Comparison of ENCODE assay signal across 8 cellular contexts in the genomic region with DNA sequence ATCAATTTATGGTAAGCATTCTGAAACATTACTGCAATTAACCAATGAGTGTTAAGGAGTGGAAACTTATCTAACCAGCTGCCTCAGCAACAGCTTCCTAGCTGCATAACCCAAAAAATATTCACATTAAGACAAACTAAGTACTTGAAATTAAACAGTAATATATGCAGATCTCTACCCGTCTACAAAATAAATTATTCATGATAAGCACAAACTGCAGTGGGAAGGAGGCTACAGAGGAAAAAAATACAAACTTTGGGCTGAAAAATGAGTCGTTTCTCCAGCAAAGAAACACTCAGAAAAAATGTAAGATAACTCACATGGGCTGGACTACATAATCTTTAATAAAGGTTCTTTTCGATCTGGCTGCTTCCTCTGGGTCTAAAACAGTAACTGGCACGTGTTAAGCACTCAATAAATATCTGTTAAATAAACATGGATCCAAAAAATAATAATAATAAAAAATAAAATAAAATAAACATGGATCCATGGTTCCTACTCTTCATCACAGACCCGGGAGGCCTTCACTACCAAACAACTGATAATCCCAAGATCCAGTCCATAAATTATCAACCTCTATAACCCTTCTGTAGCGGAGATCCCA. TPM values are rescaled to one million over a fixed set of nuclear protein-coding genes. Genes with fewer than 3 reads are reported as not detected.
DNase-seq lines count a peak whose midpoint lies in the region; ATAC-seq, FAIRE-seq and TF ChIP-seq lines count a peak whose summit lies in the region.

No MANE protein-coding gene starts in this region.

- TF ChIP-seq CTCF in Caco-2 (IDR thresholded peaks at IDR 0.05; ENCODE audit: insufficient read depth in 1 of 2, low read depth in 1 of 2, low read length in 1 of 2, severe bottlenecking in 1 of 2, unreplicated experiment in 1 of 2), result no peak
- TF ChIP-seq CTCF in PC-3 (conservative IDR thresholded peaks at IDR 0.05; ENCODE audit: low read depth, low read length), result no peak
- no peak for TF ChIP-seq CTCF in epithelial cell of proximal tubule (conservative IDR thresholded peaks at IDR 0.05; ENCODE audit: low read depth, low read length)
- no peak for TF ChIP-seq CTCF in pancreas (IDR thresholded peaks at IDR 0.05)

- H3K27ac Mint-ChIP-seq in Caco-2 (ENCODE audit: unreplicated experiment), result peak overlapping the region; percentile 69

- H3F3A ChIP-seq in PC-3 (ENCODE audit: low read length, unreplicated experiment), result no peaks in the 10 kb centered on the region

- H3K36me3 ChIP-seq in Caco-2 (ENCODE audit: control insufficient read depth, insufficient read depth, low read length) (no peaks in the 10 kb centered on the region), PC-3 (ENCODE audit: low read depth, low read length) (0 out of 2 replicates have a peak, but pooled peaks cover 4% of the 10 kb centered on the region), pancreas (no peaks in the 10 kb centered on the region)

- intact Hi-C loops in Caco-2 (cut with micrococcal nuclease; ENCODE audit: unreplicated experiment), result no loop called here
- intact Hi-C loops in PC-3 (cut with micrococcal nuclease), result no loop called here
- intact Hi-C loops in pancreas (cut with DNase I), result no loop called here

- no peaks in the 10 kb centered on the region for H3K9me3 Mint-ChIP-seq in Caco-2 (ENCODE audit: unreplicated experiment)

- peak overlapping the region; percentile 83 for H3K9ac ChIP-seq in PC-3 (ENCODE audit: low read length)

- H3K9me2 ChIP-seq in PC-3 (replicated peaks; ENCODE audit: low read length), result no peaks in the 10 kb centered on the region

- peaks cover 47% of the 10 kb centered on the region for H3K79me2 ChIP-seq in PC-3 (ENCODE audit: low read length)

- H3K9me3 ChIP-seq in Caco-2 (no peaks in the 10 kb centered on the region), PC-3 (ENCODE audit: low read length) (no peaks in the 10 kb centered on the region), pancreas (no peaks in the 10 kb centered on the region)

- ATAC-seq in PC-3 (no peak), pancreas (no peak), HG03520 (IDR thresholded peaks at IDR 0.05; ENCODE audit: unreplicated experiment) (no peak)

- DNase-seq in Caco-2, result no peak
- no peak for DNase-seq in PC-3
- no peak for DNase-seq in epithelial cell of proximal tubule (ENCODE audit: low read depth)
- no peak for DNase-seq in pancreas
- no peak for DNase-seq in NCI-H1694 (lab: John Stamatoyannopoulos, UW)
- DNase-seq in NCI-H1092 (lab: John Stamatoyannopoulos, UW), result no peak
- no peak for DNase-seq in NCI-H187 treated with DMSO at 0.1 percent for 48 hours (lab: John Stamatoyannopoulos, UW)

- H4K20me1 ChIP-seq in PC-3 (ENCODE audit: low read length), result no peaks in the 10 kb centered on the region

- no peaks in the 10 kb centered on the region for H3K36me3 Mint-ChIP-seq in Caco-2 (ENCODE audit: insufficient read depth, unreplicated experiment)

- peak overlapping the region; percentile 100 for H2AFZ ChIP-seq in PC-3 (ENCODE audit: low read length)

- H3K4me1 ChIP-seq in Caco-2, result peaks cover 12% of the 10 kb centered on the region
- peaks cover 18% of the 10 kb centered on the region; the same call in 1 of the 2 replicates for H3K4me1 ChIP-seq in PC-3 (ENCODE audit: insufficient read depth, low read length)
- H3K4me1 ChIP-seq in pancreas, result peaks cover 0 to 31% (median 25%) of the 10 kb centered on the region in 3 donors

- H3K27me3 Mint-ChIP-seq in Caco-2 (ENCODE audit: insufficient read depth, unreplicated experiment), result no peaks in the 10 kb centered on the region

- POLR2A ChIA-PET in Caco-2 (lab: Charles Lee) (no interaction called here), PC-3 (lab: Charles Lee; ENCODE audit: unreplicated experiment) (no interaction called here)

- CTCF ChIA-PET in Caco-2 (lab: Charles Lee) (interaction anchor here (0.7 to 2.9 kb wide), 3 partner anchors 14 to 468 kb away, joined by 3 to 20 read pairs (median 4); no protein-coding TSS in a partner anchor), PC-3 (lab: Charles Lee) (interaction anchor here (0.8 kb wide), 1 partner anchor 17 kb away, joined by 3 read pairs; no protein-coding TSS in a partner anchor)

- 6 to 7% methylated on average over 6 of the region's 6 CpGs for whole genome bisulfite sequencing in pancreas, 2 donors

- peak overlapping the region; percentile 79 for H3K4me3 Mint-ChIP-seq in Caco-2 (ENCODE audit: unreplicated experiment)

- H3K4me3 ChIP-seq in Caco-2 (ENCODE audit: low read depth, low read length) (peak overlapping the region; percentile 91), PC-3 (ENCODE audit: low read length) (peak overlapping the region; percentile 98), epithelial cell of proximal tubule (ENCODE audit: low read depth, low read length) (peak overlapping the region; percentile 91), pancreas (peak overlapping the region; percentile 54 to 82 (median 64))

- no peak overlapping the region for H3K27ac ChIP-seq in PC-3 (ENCODE audit: low read length)
- no peak overlapping the region for H3K27ac ChIP-seq in pancreas

- H3K4me1 Mint-ChIP-seq in Caco-2 (ENCODE audit: low read depth, unreplicated experiment), result peaks cover 12% of the 10 kb centered on the region

- H3K4me2 ChIP-seq in PC-3 (ENCODE audit: low read length), result peak overlapping the region; percentile 98

- FAIRE-seq in pancreas (lab: Jason Lieb, UNC), result no peak

- H3K27me3 ChIP-seq in Caco-2 (replicated peaks; ENCODE audit: control insufficient read depth, insufficient read depth, low read length) (no peaks in the 10 kb centered on the region), PC-3 (ENCODE audit: low read length) (no peaks in the 10 kb centered on the region), pancreas (no peaks in the 10 kb centered on the region)

- BruUV-seq in Caco-2 (replicated peaks; lab: Mats Ljungman, UMichigan), result no TSS peak
- no TSS peak for BruUV-seq in PC-3 (replicated peaks; lab: Mats Ljungman, UMichigan)

RNA-seq across cellular contexts. Expression of a gene that starts 1.2 kb away (rescaled TPM):
- total RNA-seq in Caco-2 (2022), result 28.8 and 31.1 TPM in 2 replicates
- total RNA-seq in PC-3 (2014; rRNA removed), result 37.2 and 45.1 TPM in 2 replicates
- 33.6 and 48.4 TPM in 2 replicates for total RNA-seq in epithelial cell of proximal tubule
- total RNA-seq in pancreas, result 10 to 100 TPM; 26.6 to 36.7 (median 31.1) TPM
- 10 to 100 TPM; 29.1 to 33.2 TPM for polyA plus RNA-seq in pancreas

RNA-seq across cellular contexts. Expression of a gene that starts 31.8 kb away (rescaled TPM):
- total RNA-seq in Caco-2 (2022), result 145 and 163 TPM in 2 replicates
- 57.4 and 62.6 TPM in 2 replicates for total RNA-seq in PC-3 (2014; rRNA removed)
- 70.2 and 77.0 TPM in 2 replicates for total RNA-seq in epithelial cell of proximal tubule
- total RNA-seq in pancreas, result 10 to 100 TPM; 31.8 to 55.1 (median 43.1) TPM
- 10 to 100 TPM; 25.5 to 52.6 TPM for polyA plus RNA-seq in pancreas
